1 cellular context compared by ENCODE assay signal in the genomic region with DNA sequence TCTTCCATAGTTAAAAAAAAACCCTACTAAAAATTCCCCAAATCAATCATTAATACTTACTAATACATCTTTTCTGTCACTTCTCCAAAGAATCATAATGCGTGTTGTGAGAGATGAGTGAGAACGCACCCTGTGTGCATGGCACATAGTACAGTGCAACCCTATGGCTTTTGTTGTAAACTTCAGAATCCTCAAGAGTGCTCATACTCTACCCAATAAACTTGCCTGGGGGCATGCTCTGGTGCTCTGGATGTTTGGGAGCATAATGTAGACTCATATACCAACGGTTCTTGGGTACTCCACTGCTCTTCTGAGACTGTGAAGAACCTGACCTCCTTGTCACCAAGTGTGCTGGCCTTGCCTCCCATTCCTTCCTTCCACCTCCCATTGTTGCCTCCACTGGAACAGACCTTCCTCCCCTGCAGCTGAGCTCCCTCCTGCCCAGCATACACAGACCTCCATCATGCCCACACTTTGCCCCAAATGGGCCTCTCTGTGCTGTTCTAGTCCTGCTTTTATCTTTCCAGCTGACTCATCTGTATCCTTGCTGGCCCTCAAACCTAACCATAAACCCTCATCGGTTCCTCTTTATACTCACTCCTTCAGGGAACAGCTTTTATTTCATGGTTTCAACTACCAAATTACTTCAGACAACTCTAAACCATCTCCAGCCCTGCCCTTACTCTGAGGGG.
TF ChIP-seq lines count a peak whose summit lies in the region.

No MANE protein-coding gene starts in this region.

TF ChIP-seq in K562, 482 proteins besides CTCF, POLR2A, EP300 and RAD21:
- 0 out of 2 replicates have a peak, but pooled peaks have one; percentile 18 for TF ChIP-seq ZNF316 (IDR thresholded peaks at IDR 0.05)
- no peak for TF ChIP-seq GTF2B (IDR thresholded peaks at IDR 0.05; ENCODE audit: extremely low read depth, insufficient read length)
TF ChIP-seq in K562: peak in this region for 1.
